Comparison of ENCODE assay signal across 18 cellular contexts in the genomic region with DNA sequence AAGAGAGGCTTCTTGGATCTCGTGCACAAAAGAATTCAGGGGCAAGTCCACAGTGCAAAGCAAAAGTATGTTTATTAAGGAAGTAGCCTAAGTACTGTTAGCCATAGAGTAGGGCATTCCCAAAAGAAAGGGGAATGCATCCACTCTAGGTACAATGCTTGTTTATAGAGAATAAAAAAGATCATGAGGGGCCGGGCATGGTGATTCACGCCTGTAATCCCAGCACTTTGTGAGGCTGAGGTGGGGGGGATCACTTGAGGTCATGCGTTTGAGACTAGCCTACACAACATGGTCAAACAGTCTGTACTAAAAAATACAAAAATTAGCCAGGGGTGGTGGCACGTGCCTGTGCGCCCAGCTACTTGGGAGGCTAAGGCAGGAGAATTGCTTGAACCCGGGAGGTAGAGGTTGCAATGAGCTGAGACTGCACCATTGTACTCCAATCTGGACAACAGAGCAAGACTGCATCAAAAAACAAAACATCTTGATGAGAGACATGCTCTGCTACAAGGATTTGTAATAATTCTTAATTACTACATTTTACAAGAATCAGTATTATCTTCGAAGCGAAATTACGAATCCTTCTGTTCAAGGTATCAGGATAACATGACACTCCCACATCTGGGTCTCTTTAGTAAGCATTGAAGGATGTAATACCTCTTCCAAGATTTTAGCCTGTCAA.
DNase-seq lines count a peak whose midpoint lies in the region; FAIRE-seq and TF ChIP-seq lines count a peak whose summit lies in the region.
"Had no signal": no experiment of that assay in that cellular context is flagged by ENCODE, and none has a peak within 500 bp of the region (broad histone marks: within the 10 kb centered on the region; RNA-seq: fewer than 3 reads in every experiment).

No MANE protein-coding gene starts in this region.

- peaks cover 39% of the 10 kb centered on the region for H3F3A ChIP-seq in PC-9 (ENCODE audit: insufficient read depth, low read depth)

- H3K4me3 Mint-ChIP-seq in Caco-2 (ENCODE audit: unreplicated experiment) (peak overlapping the region; percentile 69), endodermal cell (no peak overlapping the region)

- CTCF ChIA-PET in Caco-2 (lab: Charles Lee), result no interaction called here
- CTCF ChIA-PET in PC-9 (lab: Charles Lee), result interaction anchor here (0.6 to 1.0 kb wide), 2 partner anchors 27 to 151 kb away, joined by 3 read pairs; no protein-coding TSS in a partner anchor

- H3K4me1 ChIP-seq in Caco-2, result peaks cover 51% of the 10 kb centered on the region
- H3K4me1 ChIP-seq in PC-9 (replicated peaks; ENCODE audit: insufficient read depth), result peaks cover 55% of the 10 kb centered on the region
- peaks cover 8% of the 10 kb centered on the region for H3K4me1 ChIP-seq in hepatocyte (ENCODE audit: insufficient read depth)
- peaks cover 22% of the 10 kb centered on the region for H3K4me1 ChIP-seq in endodermal cell (ENCODE audit: control insufficient read depth, insufficient read depth, low read length)
- H3K4me1 ChIP-seq: HAP-1, SJSA1 had no signal

- 83% methylated on average over 10 of the region's 10 CpGs for WGBS in hepatocyte (ENCODE audit: low lambda C conversion rate, missing lambda C conversion rate)
- 93 to 97% methylated on average over 3 to 9 of the region's 10 CpGs for WGBS in endodermal cell (ENCODE audit: insufficient coverage in 1 of 2, insufficient read length in 1 of 2), 2 experiments

- intact Hi-C loops in Caco-2 (cut with micrococcal nuclease; ENCODE audit: unreplicated experiment), result loop anchor here (5.0 kb wide), 1 partner anchor 190 kb away; a partner anchor contains a TSS
- intact Hi-C loops in PC-9 (cut with micrococcal nuclease; ENCODE audit: unreplicated experiment), result loop anchor here (1.0 to 5.0 kb wide), 6 partner anchors 27 to 695 kb away; no protein-coding TSS in a partner anchor

- BruUV-seq in Caco-2 (replicated peaks; lab: Mats Ljungman, UMichigan), result no TSS peak
- TSS peak; percentile 71 for BruUV-seq in PC-9 (replicated peaks; lab: Mats Ljungman, UMichigan)

- H3K9me3 ChIP-seq in Caco-2 (0 out of 2 replicates have a peak, but pooled peaks cover 9% of the 10 kb centered on the region), PC-9 (ENCODE audit: insufficient read depth, low read depth) (no peaks in the 10 kb centered on the region), hepatocyte (ENCODE audit: low read depth) (no peaks in the 10 kb centered on the region), endodermal cell (ENCODE audit: control insufficient read depth, low read length) (peaks cover 14% of the 10 kb centered on the region)
- H3K9me3 ChIP-seq: HAP-1, SJSA1 had no signal

- no peaks in the 10 kb centered on the region for H3K27me3 Mint-ChIP-seq in Caco-2 (ENCODE audit: insufficient read depth, unreplicated experiment)
- H3K27me3 Mint-ChIP-seq in endodermal cell (ENCODE audit: insufficient read depth), result no peaks in the 10 kb centered on the region

- no peaks in the 10 kb centered on the region for H3K36me3 ChIP-seq in Caco-2 (ENCODE audit: control insufficient read depth, insufficient read depth, low read length)
- H3K36me3 ChIP-seq in PC-9 (ENCODE audit: low read depth), result no peaks in the 10 kb centered on the region
- no peaks in the 10 kb centered on the region for H3K36me3 ChIP-seq in hepatocyte (replicated peaks; ENCODE audit: insufficient read depth, low read depth)
- no peaks in the 10 kb centered on the region for H3K36me3 ChIP-seq in endodermal cell (ENCODE audit: control insufficient read depth, insufficient read depth, low read length)
- H3K36me3 ChIP-seq: HAP-1, SJSA1 had no signal

- TF ChIP-seq CTCF in 22Rv1 (IDR thresholded peaks at IDR 0.05), result no peak
- no peak for TF ChIP-seq CTCF in Caco-2 (IDR thresholded peaks at IDR 0.05; ENCODE audit: insufficient read depth in 1 of 2, low read depth in 1 of 2, low read length in 1 of 2, severe bottlenecking in 1 of 2, unreplicated experiment in 1 of 2)
- no peak for TF ChIP-seq CTCF in PC-9 (conservative IDR thresholded peaks at IDR 0.05)
- TF ChIP-seq CTCF in hepatocyte (IDR thresholded peaks at IDR 0.05; ENCODE audit: poor library complexity), result no peak
- no peak for TF ChIP-seq CTCF in endodermal cell (conservative IDR thresholded peaks at IDR 0.05)

- H3K27me3 ChIP-seq in Caco-2 (replicated peaks; ENCODE audit: control insufficient read depth, insufficient read depth, low read length) (no peaks in the 10 kb centered on the region), PC-9 (ENCODE audit: insufficient read depth, low read depth) (no peaks in the 10 kb centered on the region), hepatocyte (no peaks in the 10 kb centered on the region), endodermal cell (ENCODE audit: control insufficient read depth, insufficient read depth, low read length, poor library complexity, severe bottlenecking) (no peaks in the 10 kb centered on the region)
- H3K27me3 ChIP-seq: SJSA1 had no signal

- POLR2A ChIA-PET in Caco-2 (lab: Charles Lee), result no interaction called here
- POLR2A ChIA-PET in PC-9 (lab: Charles Lee; ENCODE audit: unreplicated experiment), result interaction anchor here (1.8 kb wide), 1 partner anchor 288 kb away, joined by 8 read pairs; no protein-coding TSS in a partner anchor

- H3K4me2 ChIP-seq in PC-9 (peak overlapping the region; percentile 82), hepatocyte (peak overlapping the region; percentile 31)

- DNase-seq in Caco-2 (no peak), PC-9 (no peak), hepatocyte (ENCODE audit: low spot score) (no peak), DMS153 (lab: John Stamatoyannopoulos, UW) (no peak), NCI-H2107 treated with DMSO at 0.1 percent for 48 hours (lab: John Stamatoyannopoulos, UW; ENCODE audit: unreplicated experiment) (no peak), HTR-8/SVneo (ENCODE audit: insufficient read length, low spot score) (no peak), endodermal cell (no peak)
- DNase-seq: DMS79 treated with DMSO at 0.1 percent for 48 hours, NCI-H1436, NCI-H2029, NCI-H2171 treated with DMSO at 0.1 percent for 48 hours, NCI-H774 had no signal

- H3K9ac ChIP-seq in endodermal cell (ENCODE audit: extremely low read depth, low read length, poor library complexity, severe bottlenecking), result no peak overlapping the region

- H3K4me1 Mint-ChIP-seq in Caco-2 (ENCODE audit: low read depth, unreplicated experiment), result peaks cover 14% of the 10 kb centered on the region
- H3K4me1 Mint-ChIP-seq in endodermal cell, result peaks cover 41% of the 10 kb centered on the region

- FAIRE-seq in HTR-8/SVneo (lab: Jason Lieb, UNC), result no peak
- FAIRE-seq: D721Med, G401.6, GM12878 had no signal

- H3K79me2 ChIP-seq in PC-9 (ENCODE audit: low read depth) (no peaks in the 10 kb centered on the region), hepatocyte (no peaks in the 10 kb centered on the region)

- H3K9me2 ChIP-seq in PC-9 (ENCODE audit: insufficient read depth), result no peaks in the 10 kb centered on the region
- H3K9me2 ChIP-seq in hepatocyte (replicated peaks; ENCODE audit: insufficient read depth), result no peaks in the 10 kb centered on the region

- H3K27ac Mint-ChIP-seq in Caco-2 (ENCODE audit: unreplicated experiment) (peak overlapping the region; percentile 94), endodermal cell (no peak overlapping the region)

- H4K20me1 ChIP-seq in PC-9 (ENCODE audit: insufficient read depth) (no peaks in the 10 kb centered on the region), hepatocyte (ENCODE audit: insufficient read depth, poor library complexity, severe bottlenecking) (no peaks in the 10 kb centered on the region)

- H3K9me3 Mint-ChIP-seq in Caco-2 (ENCODE audit: unreplicated experiment) (no peaks in the 10 kb centered on the region), endodermal cell (peaks cover 19% of the 10 kb centered on the region)

- H3K27ac ChIP-seq in 22Rv1 (peak overlapping the region; percentile 81), PC-9 (peak overlapping the region; percentile 100), hepatocyte (peak overlapping the region; percentile 96), endodermal cell (ENCODE audit: low read depth, low read length) (no peak overlapping the region)
- H3K27ac ChIP-seq: SJSA1 had no signal

- H3K4me3 ChIP-seq in Caco-2 (ENCODE audit: low read depth, low read length) (no peak overlapping the region), PC-9 (peak overlapping the region; percentile 18; the same call in 1 of the 2 replicates), hepatocyte (no peak overlapping the region), endodermal cell (ENCODE audit: low read length) (no peak overlapping the region)
- H3K4me3 ChIP-seq: GM12878, HAP-1, SJSA1 had no signal

- peak overlapping the region; percentile 36; the same call in 1 of the 2 replicates for H2AFZ ChIP-seq in PC-9
- peak overlapping the region; percentile 40 for H2AFZ ChIP-seq in hepatocyte

- H3K36me3 Mint-ChIP-seq in Caco-2 (ENCODE audit: insufficient read depth, unreplicated experiment) (peaks cover 7% of the 10 kb centered on the region), endodermal cell (ENCODE audit: low read depth) (no peaks in the 10 kb centered on the region)
